20 cellular contexts compared by ENCODE assay signal in genomic region chr4:87430038-87430437, GRCh38.
"Had no signal": no experiment of that assay in that cellular context is flagged by ENCODE, and none has a peak within 500 bp of the region (broad histone marks: within the 10 kb centered on the region; RNA-seq: fewer than 3 reads in every experiment).

No MANE protein-coding gene starts in this region.

- H3K27me3 Mint-ChIP-seq: dendritic cell treated with granulocyte-macrophage colony-stimulating factor and Interleukin-4, amounts not matched to agents 40 ng/mL and 50 ng/mL, for 4 days; naive thymus-derived CD8-positive, alpha-beta T cell had no signal

- H3K4me3 ChIP-seq: colonic mucosa, heart left ventricle, hepatocyte, psoas muscle, sigmoid colon, stomach, thyroid gland had no signal

- DNase-seq: colonic mucosa; effector CD8-positive, alpha-beta T cell; heart left ventricle; kidney; naive thymus-derived CD8-positive, alpha-beta T cell; nephron progenitor cell; nucleus accumbens; psoas muscle; right cardiac atrium; sigmoid colon; stimulated activated CD4-positive, alpha-beta T cell treated with anti-CD3 and anti-CD28 coated beads, Interleukin-2, amount 100 ng/mL, for 24 hours; stimulated activated CD4-positive, alpha-beta T cell treated with anti-CD3 and anti-CD28 coated beads, Interleukin-4, amount 100 ng/mL, for 24 hours; stimulated activated naive CD4-positive, alpha-beta T cell treated with Interleukin-2 at 50 U/mL for 16 hours; stomach; thyroid gland had no signal

- H3K27ac Mint-ChIP-seq: dendritic cell treated with granulocyte-macrophage colony-stimulating factor and Interleukin-4, amounts not matched to agents 40 ng/mL and 50 ng/mL, for 4 days; nephron progenitor cell; stimulated activated effector memory CD8-positive, alpha-beta T cell treated with anti-CD3 and anti-CD28 coated beads, Interleukin-12 subunit alpha, Interleukin-12 subunit beta, amount 100 ng/mL, for 72 hours had no signal

- ATAC-seq: heart left ventricle; left lobe of liver; naive thymus-derived CD8-positive, alpha-beta T cell; psoas muscle; right cardiac atrium; stimulated activated effector memory CD8-positive, alpha-beta T cell treated with anti-CD3 and anti-CD28 coated beads, Interleukin-12 subunit alpha, Interleukin-12 subunit beta, amount 100 ng/mL, for 72 hours had no signal

- H3K36me3 ChIP-seq: colonic mucosa, sigmoid colon, thyroid gland had no signal

- H2AFZ ChIP-seq: hepatocyte had no signal

- H3K4me2 ChIP-seq: hepatocyte had no signal

- H3K9me3 ChIP-seq: colonic mucosa, heart left ventricle, psoas muscle, sigmoid colon, stomach, thyroid gland had no signal

- H3K4me3 Mint-ChIP-seq: dendritic cell treated with granulocyte-macrophage colony-stimulating factor and Interleukin-4, amounts not matched to agents 40 ng/mL and 50 ng/mL, for 4 days; nephron progenitor cell; stimulated activated effector memory CD8-positive, alpha-beta T cell treated with anti-CD3 and anti-CD28 coated beads, Interleukin-12 subunit alpha, Interleukin-12 subunit beta, amount 100 ng/mL, for 72 hours had no signal

- H3K27me3 ChIP-seq: colonic mucosa, heart left ventricle, hepatocyte, sigmoid colon, stomach, thyroid gland had no signal

- H3K27ac ChIP-seq: colonic mucosa, heart left ventricle, hepatocyte, psoas muscle, sigmoid colon, stomach, thyroid gland had no signal

- FAIRE-seq: frontal cortex, kidney had no signal

- H3K9me3 Mint-ChIP-seq: dendritic cell treated with granulocyte-macrophage colony-stimulating factor and Interleukin-4, amounts not matched to agents 40 ng/mL and 50 ng/mL, for 4 days; naive thymus-derived CD8-positive, alpha-beta T cell; nephron progenitor cell; stimulated activated effector memory CD8-positive, alpha-beta T cell treated with anti-CD3 and anti-CD28 coated beads, Interleukin-12 subunit alpha, Interleukin-12 subunit beta, amount 100 ng/mL, for 72 hours had no signal

- H3K36me3 Mint-ChIP-seq: stimulated activated effector memory CD8-positive, alpha-beta T cell treated with anti-CD3 and anti-CD28 coated beads, Interleukin-12 subunit alpha, Interleukin-12 subunit beta, amount 100 ng/mL, for 72 hours had no signal
